25 cellular contexts compared by ENCODE assay signal in genomic region chr12:56017181-56017580, GRCh38. TPM values are rescaled to one million over a fixed set of nuclear protein-coding genes. Genes with fewer than 3 reads are reported as not detected.
A peak's percentile ranks its signal among the peaks of the same experiment; 100 is the strongest.
DNase-seq lines count a peak whose midpoint lies in the region; ATAC-seq, FAIRE-seq and TF ChIP-seq lines count a peak whose summit lies in the region.
"Had no signal": no experiment of that assay in that cellular context is flagged by ENCODE, and none has a peak within 500 bp of the region (broad histone marks: within the 10 kb centered on the region; RNA-seq: fewer than 3 reads in every experiment).

No MANE protein-coding gene starts in this region.

- CTCF ChIA-PET in K562 (lab: Yijun Ruan, JAX; ENCODE audit: low intra/inter-chr PET ratio) = no interaction called here

- no peak overlapping the region for H3K9ac ChIP-seq in K562 (ENCODE audit: insufficient read depth in 1 of 2, low read depth in 2 of 2, low read length in 2 of 2)
- H3K9ac ChIP-seq: BLaER1 had no signal

- no peak for TF ChIP-seq EP300 in K562 (IDR thresholded peaks at IDR 0.05; ENCODE audit: low read length)

- H3K9me3 ChIP-seq in K562 (replicated peaks; ENCODE audit: control insufficient read depth, insufficient read depth, low read depth, low read length) = no peaks in the 10 kb centered on the region
- H3K9me3 ChIP-seq: BE2C, BLaER1 had no signal

- peak overlapping the region in 2 of 3 experiments; percentile 42 to 60 for H3K27ac Mint-ChIP-seq in nephron
- peak overlapping the region; percentile 57 for H3K27ac Mint-ChIP-seq in neural crest cell (ENCODE audit: unreplicated experiment)
- H3K27ac Mint-ChIP-seq in type B pancreatic cell = peak overlapping the region; percentile 58
- H3K27ac Mint-ChIP-seq: CD14-positive monocyte had no signal

- no peak overlapping the region for H2AFZ ChIP-seq in K562 (ENCODE audit: low read depth, low read length)

- H3K4me3 Mint-ChIP-seq in nephron = no peak overlapping the region
- H3K4me3 Mint-ChIP-seq in neural crest cell = no peak overlapping the region
- no peak overlapping the region for H3K4me3 Mint-ChIP-seq in type B pancreatic cell
- no peak overlapping the region for H3K4me3 Mint-ChIP-seq in activated T-cell treated with anti-CD3 and anti-CD28 coated beads, Interleukin-2, amount 50 U/mL, for 4 hours
- H3K4me3 Mint-ChIP-seq: CD14-positive monocyte; CD4-positive, alpha-beta memory T cell had no signal

- no peak for DNase-seq in K562 (ENCODE audit: extremely low read depth in 1 of 4, low spot score in 3 of 4)
- no peak for DNase-seq in neural crest cell (ENCODE audit: low read depth, low spot score)
- no peak for DNase-seq in type B pancreatic cell (ENCODE audit: extremely low spot score, unreplicated experiment)
- DNase-seq in activated CD4-positive, alpha-beta T cell treated with anti-CD3 and anti-CD28 coated beads for 1 hour = no peak
- no peak for DNase-seq in activated T-cell treated with anti-CD3 and anti-CD28 coated beads, Interleukin-2, amount 50 U/mL, for 4 hours
- DNase-seq: 8988T; ACHN; BE2C; C1 segment of cervical spinal cord; Calu3; CD4-positive, alpha-beta memory T cell; CD4-positive, CD25-positive, alpha-beta regulatory T cell; CD8-positive, alpha-beta memory T cell; COR-L47; DMS79 treated with DMSO at 0.1 percent for 48 hours; GF-D8 had no signal

- H3K79me2 ChIP-seq in K562 (ENCODE audit: control insufficient read depth, insufficient read depth, low read length) = peaks cover 30% of the 10 kb centered on the region

- H3K27me3 ChIP-seq in K562 (ENCODE audit: control insufficient read depth in 2 of 2, insufficient read depth in 2 of 2, low read length in 2 of 2) = no peaks in the 10 kb centered on the region
- H3K27me3 ChIP-seq: BE2C, BLaER1 had no signal

- FAIRE-seq in K562 (lab: Jason Lieb, UNC) = no peak
- FAIRE-seq: A204.1, D721Med, G401.6, GM12891 had no signal

- H3K36me3 ChIP-seq in K562 (ENCODE audit: control insufficient read depth, insufficient read depth, low read length) = no peaks in the 10 kb centered on the region
- H3K36me3 ChIP-seq: BE2C, BLaER1 had no signal

- TF ChIP-seq CTCF in K562 (IDR thresholded peaks at IDR 0.05 in 2 of 3, conservative IDR thresholded peaks at IDR 0.05 in 1 of 3; ENCODE audit: insufficient read depth in 2 of 3, low read depth in 1 of 3, low read length in 3 of 3) (no peak), nephron (IDR thresholded peaks at IDR 0.05; ENCODE audit: unreplicated experiment in 3 of 3) (no peak), neural crest cell (conservative IDR thresholded peaks at IDR 0.05) (no peak), type B pancreatic cell (conservative IDR thresholded peaks at IDR 0.05) (no peak)

- no peak for TF ChIP-seq RAD21 in K562 (CRISPR knock-in tag; conservative IDR thresholded peaks at IDR 0.05 in 1 of 2, IDR thresholded peaks at IDR 0.05 in 1 of 2)

- no peak overlapping the region for H3K27ac ChIP-seq in K562 (ENCODE audit: extremely low read depth, low read depth, low read length)
- H3K27ac ChIP-seq: BLaER1 had no signal

- intact Hi-C loops in K562 (cut with micrococcal nuclease) = no loop called here

- no peak for ATAC-seq in K562
- ATAC-seq in GM18873 (IDR thresholded peaks at IDR 0.05; ENCODE audit: low FRiP score, unreplicated experiment) = no peak
- ATAC-seq in activated T-cell treated with anti-CD3 and anti-CD28 coated beads, Interleukin-2, amount 50 U/mL, for 4 hours = no peak
- ATAC-seq in HG03565 (IDR thresholded peaks at IDR 0.05; ENCODE audit: unreplicated experiment) = no peak

- H3K36me3 Mint-ChIP-seq in nephron (ENCODE audit: low read depth) = peaks cover 20% of the 10 kb centered on the region
- peaks cover 4% of the 10 kb centered on the region for H3K36me3 Mint-ChIP-seq in neural crest cell (ENCODE audit: low read depth)
- H3K36me3 Mint-ChIP-seq in type B pancreatic cell = peaks cover 9% of the 10 kb centered on the region
- H3K36me3 Mint-ChIP-seq in activated T-cell treated with anti-CD3 and anti-CD28 coated beads, Interleukin-2, amount 50 U/mL, for 4 hours (ENCODE audit: insufficient read depth) = no peaks in the 10 kb centered on the region

- 33% methylated on average over 2 of the region's 4 CpGs for whole genome bisulfite sequencing in K562 (ENCODE audit: insufficient coverage, low coverage, missing lambda C conversion rate)

- H3K27me3 Mint-ChIP-seq in nephron (ENCODE audit: low read depth) (no peaks in the 10 kb centered on the region), neural crest cell (ENCODE audit: low read depth) (no peaks in the 10 kb centered on the region), type B pancreatic cell (peaks cover 3% of the 10 kb centered on the region)
- H3K27me3 Mint-ChIP-seq in activated T-cell treated with anti-CD3 and anti-CD28 coated beads, Interleukin-2, amount 50 U/mL, for 4 hours (ENCODE audit: low read depth) = no peaks in the 10 kb centered on the region
- H3K27me3 Mint-ChIP-seq: CD4-positive, alpha-beta memory T cell; CD4-positive, CD25-positive, alpha-beta regulatory T cell; CD8-positive, alpha-beta memory T cell had no signal

- no peaks in the 10 kb centered on the region for H3K9me1 ChIP-seq in K562 (ENCODE audit: control insufficient read depth, insufficient read depth, low read length)

- no TSS peak for BruUV-seq in K562 (replicated peaks; lab: Mats Ljungman, UMichigan)

- peaks cover 19 to 31% of the 10 kb centered on the region in 2 experiments for H3K4me1 ChIP-seq in K562 (replicated peaks in 1 of 2; ENCODE audit: control insufficient read depth in 2 of 2, insufficient read depth in 2 of 2, low read length in 2 of 2)

- POLR2A ChIA-PET in K562 (lab: Yijun Ruan, JAX) = interaction anchor here (1.0 to 4.0 kb wide), 2 partner anchors 10 to 12 kb away, joined by 4 to 18 read pairs; no protein-coding TSS in a partner anchor

- H3K4me1 Mint-ChIP-seq in nephron (peaks cover 42% of the 10 kb centered on the region), neural crest cell (peaks cover 51% of the 10 kb centered on the region), type B pancreatic cell (ENCODE audit: unreplicated experiment) (peaks cover 54% of the 10 kb centered on the region)
- H3K4me1 Mint-ChIP-seq in activated T-cell treated with anti-CD3 and anti-CD28 coated beads, Interleukin-2, amount 50 U/mL, for 4 hours (ENCODE audit: low read depth) = peaks cover 19% of the 10 kb centered on the region

- H3K9me3 Mint-ChIP-seq in nephron = no peaks in the 10 kb centered on the region
- H3K9me3 Mint-ChIP-seq in neural crest cell = no peaks in the 10 kb centered on the region
- H3K9me3 Mint-ChIP-seq in type B pancreatic cell = no peaks in the 10 kb centered on the region
- no peaks in the 10 kb centered on the region for H3K9me3 Mint-ChIP-seq in activated T-cell treated with anti-CD3 and anti-CD28 coated beads, Interleukin-2, amount 50 U/mL, for 4 hours
- H3K9me3 Mint-ChIP-seq: CD14-positive monocyte; CD4-positive, alpha-beta memory T cell; CD4-positive, CD25-positive, alpha-beta regulatory T cell; CD8-positive, alpha-beta memory T cell had no signal

- no peak overlapping the region for H3K4me3 ChIP-seq in K562
- H3K4me3 ChIP-seq: BLaER1 had no signal

- no peak overlapping the region for H3K4me2 ChIP-seq in K562 (ENCODE audit: insufficient read depth, low read length)
- H3K4me2 ChIP-seq: BLaER1 had no signal

- in situ Hi-C loops in K562 (cut with MboI) = no loop called here

- TF ChIP-seq POLR2A in K562 (conservative IDR thresholded peaks at IDR 0.05) = no peak

- no peaks in the 10 kb centered on the region for H4K20me1 ChIP-seq in K562 (replicated peaks; ENCODE audit: control insufficient read depth, insufficient read depth, low read length)
- H4K20me1 ChIP-seq: BLaER1 had no signal

RNA-seq across cellular contexts. Expression of gene IKZF4, which starts 3.7 kb away (rescaled TPM):
- total RNA-seq in K562 (2011; cell fraction: chromatin; rRNA removed; ENCODE audit: low replicate concordance) = 32.0 and 35.8 TPM in 2 replicates
- 14.9 and 21.0 TPM in 2 replicates for total RNA-seq in K562 (2011; cell fraction: nucleolus; rRNA removed)
- 29.4 and 36.0 TPM in 2 replicates for total RNA-seq in K562 (2011; cell fraction: nucleoplasm; rRNA removed)
- total RNA-seq in K562 (2014; rRNA removed) = 1.9 and 3.9 TPM in 2 replicates
- 2.8 TPM in 2 replicates for total RNA-seq in K562 (2014; rRNA removed; fragmentation: Illumina TruSeq; extraction: Trizol)
- total RNA-seq in K562 (2015; rRNA removed; fragmentation: Illumina TruSeq; extraction: Trizol) = 3.6 and 4.6 TPM in 2 replicates
- 16.0 and 16.3 TPM in 2 replicates for total RNA-seq in K562 (2021)
- 6.7 and 8.2 TPM in 2 replicates for polyA plus RNA-seq in K562 (2011; rRNA removed)
- 7.7 and 10.7 TPM in 2 replicates for polyA plus RNA-seq in K562 (2011; cell fraction: cytosol; rRNA removed)
- polyA plus RNA-seq in K562 (2011; cell fraction: nucleus; rRNA removed) = 19.0 and 35.6 TPM in 2 replicates
- 9.7 and 17.3 TPM in 2 replicates for polyA plus RNA-seq in K562 (2012)
- 13.5 and 16.0 TPM in 2 replicates for polyA plus RNA-seq in K562 (2014; fragmentation: Illumina TruSeq; extraction: Trizol)
- 1 to 10 TPM; 2.8 to 3.6 TPM for polyA plus RNA-seq in K562 (2014; fragmentation: Nextera tagmentation; extraction: Ambion mirVana)
- 6.4 and 10.2 TPM in 2 replicates for polyA plus RNA-seq in K562 (2014; rRNA removed)
- polyA minus RNA-seq in K562 (2011; rRNA and poly(A)+ RNA removed) = 8.0 and 8.6 TPM in 2 replicates
- 10.7 and 13.7 TPM in 2 replicates for polyA minus RNA-seq in K562 (2011; cell fraction: cytosol; rRNA and poly(A)+ RNA removed)
- 5.8 and 6.8 TPM in 2 replicates for polyA minus RNA-seq in K562 (2011; cell fraction: nucleus; rRNA and poly(A)+ RNA removed)
- total RNA-seq in neural crest cell = 42.3 and 45.5 TPM in 2 replicates
- total RNA-seq in type B pancreatic cell (ENCODE audit: low replicate concordance) = 6.1 and 21.0 TPM in 2 replicates
- 10 to 100 TPM in 2 of 3 donors, 1 to 10 TPM in 1; 9.4 to 14.6 (median 10.5) TPM for total RNA-seq in activated T-cell treated with anti-CD3 and anti-CD28 coated beads, Interleukin-2, amount 50 U/mL, for 4 hours

RNA-seq across cellular contexts. Expression of gene SUOX, which starts 20.1 kb away (rescaled TPM):
- 64.5 and 126 TPM in 2 replicates for total RNA-seq in K562 (2011; cell fraction: chromatin; rRNA removed; ENCODE audit: low replicate concordance)
- total RNA-seq in K562 (2011; cell fraction: nucleolus; rRNA removed) = 67.9 and 78.4 TPM in 2 replicates
- total RNA-seq in K562 (2011; cell fraction: nucleoplasm; rRNA removed) = 78.7 and 91.5 TPM in 2 replicates
- total RNA-seq in K562 (2014; rRNA removed) (21.3 and 30.1 TPM in 2 replicates), K562 (2014; rRNA removed; fragmentation: Illumina TruSeq; extraction: Trizol) (18.1 and 22.9 TPM in 2 replicates), K562 (2015; rRNA removed; fragmentation: Illumina TruSeq; extraction: Trizol) (29.9 and 30.0 TPM in 2 replicates), K562 (2021) (23.7 and 25.8 TPM in 2 replicates), neural crest cell (30.4 and 33.7 TPM in 2 replicates), type B pancreatic cell (ENCODE audit: low replicate concordance) (28.4 and 34.6 TPM in 2 replicates)
- polyA plus RNA-seq in K562 (2011; rRNA removed) (31.2 and 31.5 TPM in 2 replicates), K562 (2014; fragmentation: Illumina TruSeq; extraction: Trizol) (32.2 and 39.7 TPM in 2 replicates), K562 (2014; fragmentation: Nextera tagmentation; extraction: Ambion mirVana) (10 to 100 TPM in 1 of 2 experiments, 1 to 10 TPM in 1; 9.2 to 21.6 TPM), K562 (2014; rRNA removed) (25.4 and 27.9 TPM in 2 replicates)
- 33.1 and 43.9 TPM in 2 replicates for polyA plus RNA-seq in K562 (2011; cell fraction: cytosol; rRNA removed)
- polyA plus RNA-seq in K562 (2011; cell fraction: nucleus; rRNA removed) = 62.5 and 76.6 TPM in 2 replicates
- polyA plus RNA-seq in K562 (2012) = 26.9 and 29.9 TPM in 2 replicates
- polyA minus RNA-seq in K562 (2011; rRNA and poly(A)+ RNA removed) = 30.3 and 35.2 TPM in 2 replicates
- 16.8 and 19.6 TPM in 2 replicates for polyA minus RNA-seq in K562 (2011; cell fraction: cytosol; rRNA and poly(A)+ RNA removed)
- 24.4 and 37.4 TPM in 2 replicates for polyA minus RNA-seq in K562 (2011; cell fraction: nucleus; rRNA and poly(A)+ RNA removed)
- total RNA-seq in activated T-cell treated with anti-CD3 and anti-CD28 coated beads, Interleukin-2, amount 50 U/mL, for 4 hours = 1 to 10 TPM in 2 of 3 donors, under 1 TPM in 1; 0.68 to 1.3 (median 1.2) TPM
- polyA plus RNA-seq: CD4-positive, alpha-beta memory T cell had no signal

RNA-seq across cellular contexts. Expression of gene RPS26, which starts 24.5 kb away (rescaled TPM):
- total RNA-seq in K562 (2011; cell fraction: chromatin; rRNA removed; ENCODE audit: low replicate concordance) = 81.1 and 108 TPM in 2 replicates
- total RNA-seq in K562 (2011; cell fraction: nucleolus; rRNA removed) = 111 and 126 TPM in 2 replicates
- total RNA-seq in K562 (2011; cell fraction: nucleoplasm; rRNA removed) = 132 and 142 TPM in 2 replicates
- 352 and 493 TPM in 2 replicates for total RNA-seq in K562 (2014; rRNA removed)
- 788 and 907 TPM in 2 replicates for total RNA-seq in K562 (2014; rRNA removed; fragmentation: Illumina TruSeq; extraction: Trizol)
- total RNA-seq in K562 (2015; rRNA removed; fragmentation: Illumina TruSeq; extraction: Trizol) = 746 and 852 TPM in 2 replicates
- 59.8 and 70.2 TPM in 2 replicates for total RNA-seq in K562 (2021)
- 376 and 443 TPM in 2 replicates for polyA plus RNA-seq in K562 (2011; rRNA removed)
- polyA plus RNA-seq in K562 (2011; cell fraction: cytosol; rRNA removed) = 954 and 1,184 TPM in 2 replicates
- 224 and 243 TPM in 2 replicates for polyA plus RNA-seq in K562 (2011; cell fraction: nucleus; rRNA removed)
- polyA plus RNA-seq in K562 (2012) = 372 and 548 TPM in 2 replicates
- 658 and 1,033 TPM in 2 replicates for polyA plus RNA-seq in K562 (2014; fragmentation: Illumina TruSeq; extraction: Trizol)
- polyA plus RNA-seq in K562 (2014; fragmentation: Nextera tagmentation; extraction: Ambion mirVana) = 1,000 to 10,000 TPM; 1,319 to 1,589 TPM
- 403 and 523 TPM in 2 replicates for polyA plus RNA-seq in K562 (2014; rRNA removed)
- 556 and 722 TPM in 2 replicates for polyA minus RNA-seq in K562 (2011; rRNA and poly(A)+ RNA removed)
- 78.1 and 105 TPM in 2 replicates for polyA minus RNA-seq in K562 (2011; cell fraction: cytosol; rRNA and poly(A)+ RNA removed)
- 51.7 and 82.0 TPM in 2 replicates for polyA minus RNA-seq in K562 (2011; cell fraction: nucleus; rRNA and poly(A)+ RNA removed)
- 32.3 and 43.1 TPM in 2 replicates for total RNA-seq in neural crest cell
- total RNA-seq in type B pancreatic cell (ENCODE audit: low replicate concordance) = 20.2 and 38.7 TPM in 2 replicates
- 100 to 1,000 TPM in 2 of 3 donors, 10 to 100 TPM in 1; 73.1 to 118 (median 110) TPM for total RNA-seq in activated T-cell treated with anti-CD3 and anti-CD28 coated beads, Interleukin-2, amount 50 U/mL, for 4 hours

RNA-seq across cellular contexts. Expression of gene RAB5B, which starts 43.3 kb away (rescaled TPM):
- 74.2 and 106 TPM in 2 replicates for total RNA-seq in K562 (2011; cell fraction: chromatin; rRNA removed; ENCODE audit: low replicate concordance)
- total RNA-seq in K562 (2011; cell fraction: nucleolus; rRNA removed) = 56.2 and 58.3 TPM in 2 replicates
- total RNA-seq in K562 (2011; cell fraction: nucleoplasm; rRNA removed) = 79.6 and 100 TPM in 2 replicates
- 14.3 and 18.2 TPM in 2 replicates for total RNA-seq in K562 (2014; rRNA removed)
- total RNA-seq in K562 (2014; rRNA removed; fragmentation: Illumina TruSeq; extraction: Trizol) = 24.7 and 25.2 TPM in 2 replicates
- total RNA-seq in K562 (2015; rRNA removed; fragmentation: Illumina TruSeq; extraction: Trizol) = 20.8 and 22.0 TPM in 2 replicates
- total RNA-seq in K562 (2021) = 33.7 and 35.1 TPM in 2 replicates
- 73.8 and 79.6 TPM in 2 replicates for polyA plus RNA-seq in K562 (2011; rRNA removed)
- 46.7 and 81.7 TPM in 2 replicates for polyA plus RNA-seq in K562 (2011; cell fraction: cytosol; rRNA removed)
- polyA plus RNA-seq in K562 (2011; cell fraction: nucleus; rRNA removed) = 47.0 and 59.0 TPM in 2 replicates
- polyA plus RNA-seq in K562 (2012) = 30.1 and 47.5 TPM in 2 replicates
- 39.7 and 49.4 TPM in 2 replicates for polyA plus RNA-seq in K562 (2014; fragmentation: Illumina TruSeq; extraction: Trizol)
- polyA plus RNA-seq in K562 (2014; fragmentation: Nextera tagmentation; extraction: Ambion mirVana) = 10 to 100 TPM in 1 of 2 experiments, 1 to 10 TPM in 1; 6.8 to 12.2 TPM
- 29.5 and 37.1 TPM in 2 replicates for polyA plus RNA-seq in K562 (2014; rRNA removed)
- polyA minus RNA-seq in K562 (2011; rRNA and poly(A)+ RNA removed) = 71.3 and 77.5 TPM in 2 replicates
- 31.7 and 33.6 TPM in 2 replicates for polyA minus RNA-seq in K562 (2011; cell fraction: cytosol; rRNA and poly(A)+ RNA removed)
- polyA minus RNA-seq in K562 (2011; cell fraction: nucleus; rRNA and poly(A)+ RNA removed) = 13.5 and 26.8 TPM in 2 replicates
- total RNA-seq in neural crest cell = 86.5 and 97.3 TPM in 2 replicates
- 105 and 131 TPM in 2 replicates for total RNA-seq in type B pancreatic cell (ENCODE audit: low replicate concordance)
- total RNA-seq in activated T-cell treated with anti-CD3 and anti-CD28 coated beads, Interleukin-2, amount 50 U/mL, for 4 hours = 10 to 100 TPM; 18.5 to 27.5 (median 22.6) TPM

RNA-seq across cellular contexts. Expression of gene CDK2, which starts 50.6 kb away (rescaled TPM):
- 59.4 and 105 TPM in 2 replicates for total RNA-seq in K562 (2011; cell fraction: chromatin; rRNA removed; ENCODE audit: low replicate concordance)
- total RNA-seq in K562 (2011; cell fraction: nucleolus; rRNA removed) = 83.6 and 91.2 TPM in 2 replicates
- 82.4 and 85.6 TPM in 2 replicates for total RNA-seq in K562 (2011; cell fraction: nucleoplasm; rRNA removed)
- total RNA-seq in K562 (2014; rRNA removed) = 83.6 and 101 TPM in 2 replicates
- total RNA-seq in K562 (2014; rRNA removed; fragmentation: Illumina TruSeq; extraction: Trizol) = 96.5 and 116 TPM in 2 replicates
- 106 and 111 TPM in 2 replicates for total RNA-seq in K562 (2015; rRNA removed; fragmentation: Illumina TruSeq; extraction: Trizol)
- total RNA-seq in K562 (2021) = 110 and 133 TPM in 2 replicates
- polyA plus RNA-seq in K562 (2011; rRNA removed) = 200 and 213 TPM in 2 replicates
- polyA plus RNA-seq in K562 (2011; cell fraction: cytosol; rRNA removed) = 130 and 203 TPM in 2 replicates
- polyA plus RNA-seq in K562 (2011; cell fraction: nucleus; rRNA removed) = 271 and 421 TPM in 2 replicates
- 106 and 139 TPM in 2 replicates for polyA plus RNA-seq in K562 (2012)
- 129 and 166 TPM in 2 replicates for polyA plus RNA-seq in K562 (2014; fragmentation: Illumina TruSeq; extraction: Trizol)
- polyA plus RNA-seq in K562 (2014; fragmentation: Nextera tagmentation; extraction: Ambion mirVana) = 10 to 100 TPM; 17.4 to 26.4 TPM
- polyA plus RNA-seq in K562 (2014; rRNA removed) = 109 and 114 TPM in 2 replicates
- 58.7 and 86.0 TPM in 2 replicates for polyA minus RNA-seq in K562 (2011; rRNA and poly(A)+ RNA removed)
- 48.2 and 82.6 TPM in 2 replicates for polyA minus RNA-seq in K562 (2011; cell fraction: cytosol; rRNA and poly(A)+ RNA removed)
- 31.2 and 44.9 TPM in 2 replicates for polyA minus RNA-seq in K562 (2011; cell fraction: nucleus; rRNA and poly(A)+ RNA removed)
- 125 TPM in 2 replicates for total RNA-seq in neural crest cell
- total RNA-seq in type B pancreatic cell (ENCODE audit: low replicate concordance) = 52.8 and 82.8 TPM in 2 replicates
- total RNA-seq in activated T-cell treated with anti-CD3 and anti-CD28 coated beads, Interleukin-2, amount 50 U/mL, for 4 hours = 10 to 100 TPM; 65.4 to 80.1 (median 74.1) TPM

Comparison
In these comparisons a context has a peak if more than half of its experiments do, and no peak if none do; other contexts are left out.
1. RNA of gene SUOX, which starts 20.1 kb away (total RNA-seq): 28.4 to 34.6 TPM in type B pancreatic cell, 30.4 to 33.7 TPM in neural crest cell and 18.1 to 126 TPM in K562; 0.68 to 1.3 TPM in activated T-cell treated with anti-CD3 and anti-CD28 coated beads, Interleukin-2, amount 50 U/mL, for 4 hours; every median in the first group is over 4 times any median in the second.
2. Peak in every context shown above with its lines, with median percentiles within 50 percentile points of each other: H3K27ac Mint-ChIP-seq.